19 cellular contexts compared by ENCODE assay signal in genomic region chr3:114860526-114860925, GRCh38.
A peak's percentile ranks its signal among the peaks of the same experiment; 100 is the strongest.
DNase-seq lines count a peak whose midpoint lies in the region; ATAC-seq and TF ChIP-seq lines count a peak whose summit lies in the region.
"Had no signal": no experiment of that assay in that cellular context is flagged by ENCODE, and none has a peak within 500 bp of the region (broad histone marks: within the 10 kb centered on the region; RNA-seq: fewer than 3 reads in every experiment).

No MANE protein-coding gene starts in this region.

- H2AFZ ChIP-seq in Loucy (ENCODE audit: low read length): no peak overlapping the region
- H2AFZ ChIP-seq: GM23338 had no signal

- peaks cover 66% of the 10 kb centered on the region for H3K4me1 ChIP-seq in Loucy (ENCODE audit: insufficient read depth, low read length, poor library complexity, severe bottlenecking)
- H3K4me1 ChIP-seq in mucosa of descending colon (ENCODE audit: low read depth): peaks cover 12% of the 10 kb centered on the region

- H3K36me3 Mint-ChIP-seq in activated CD4-positive, alpha-beta T cell treated with anti-CD3 and anti-CD28 coated beads for 36 hours (ENCODE audit: low read depth): no peaks in the 10 kb centered on the region
- H3K36me3 Mint-ChIP-seq in activated CD8-positive, alpha-beta T cell treated with anti-CD3 and anti-CD28 coated beads for 36 hours (ENCODE audit: low read depth): no peaks in the 10 kb centered on the region

- peak overlapping the region; percentile 0 for H3K4me3 ChIP-seq in Loucy (ENCODE audit: low read length, poor library complexity, severe bottlenecking)
- H3K4me3 ChIP-seq in mucosa of descending colon: no peak overlapping the region
- H3K4me3 ChIP-seq: GM23338, HAP-1 had no signal

- DNase-seq in activated CD4-positive, alpha-beta T cell treated with anti-CD3 and anti-CD28 coated beads for 36 hours: no peak
- DNase-seq in activated CD4-positive, alpha-beta T cell treated with anti-CD3 and anti-CD28 coated beads, Interleukin-2, amount 50 U/mL, for 4 hours: no peak
- no peak for DNase-seq in activated CD8-positive, alpha-beta T cell treated with anti-CD3 and anti-CD28 coated beads for 36 hours
- no peak for DNase-seq in mucosa of descending colon
- DNase-seq in GM10248 (ENCODE audit: extremely low spot score): no peak
- no peak for DNase-seq in DMS79 treated with DMSO at 0.1 percent for 48 hours (lab: John Stamatoyannopoulos, UW)
- no peak for DNase-seq in NCI-H1436 (lab: John Stamatoyannopoulos, UW)
- DNase-seq: Calu3; CD8-positive, alpha-beta memory T cell; DMS79; KG1; NCI-H1417; NCI-H1930; NCI-H2227 treated with DMSO at 0.1 percent for 48 hours; NCI-H510A had no signal

- H3K9me2 ChIP-seq in Loucy (replicated peaks; ENCODE audit: low read depth, low read length): no peaks in the 10 kb centered on the region

- no peaks in the 10 kb centered on the region for H3F3A ChIP-seq in Loucy (ENCODE audit: low read depth)

- no peaks in the 10 kb centered on the region for H3K9me3 ChIP-seq in Loucy (ENCODE audit: insufficient read depth, low read depth, low read length)
- no peaks in the 10 kb centered on the region for H3K9me3 ChIP-seq in mucosa of descending colon
- H3K9me3 ChIP-seq: HAP-1 had no signal

- H3K4me3 Mint-ChIP-seq in activated CD4-positive, alpha-beta T cell treated with anti-CD3 and anti-CD28 coated beads for 36 hours: no peak overlapping the region
- H3K4me3 Mint-ChIP-seq in activated CD8-positive, alpha-beta T cell treated with anti-CD3 and anti-CD28 coated beads for 36 hours: no peak overlapping the region
- H3K4me3 Mint-ChIP-seq: CD8-positive, alpha-beta memory T cell; GM23338 had no signal

- H3K27me3 Mint-ChIP-seq in activated CD4-positive, alpha-beta T cell treated with anti-CD3 and anti-CD28 coated beads for 36 hours: no peaks in the 10 kb centered on the region
- no peaks in the 10 kb centered on the region for H3K27me3 Mint-ChIP-seq in activated CD8-positive, alpha-beta T cell treated with anti-CD3 and anti-CD28 coated beads for 36 hours
- H3K27me3 Mint-ChIP-seq: CD8-positive, alpha-beta memory T cell had no signal

- CTCF ChIA-PET in activated CD4-positive, alpha-beta T cell treated with anti-CD3 and anti-CD28 coated beads for 36 hours (lab: Charles Lee): no interaction called here
- CTCF ChIA-PET in activated CD8-positive, alpha-beta T cell treated with anti-CD3 and anti-CD28 coated beads for 36 hours (lab: Charles Lee): no interaction called here
- CTCF ChIA-PET in GM10248 (lab: Yijun Ruan, JAX): no interaction called here

- ATAC-seq in activated CD4-positive, alpha-beta T cell treated with anti-CD3 and anti-CD28 coated beads for 36 hours: peak; percentile 63
- peak; percentile 51 for ATAC-seq in activated CD8-positive, alpha-beta T cell treated with anti-CD3 and anti-CD28 coated beads for 36 hours
- ATAC-seq in mucosa of descending colon: peak; percentile 25
- ATAC-seq: GM23338, Right ventricle myocardium inferior had no signal

- H4K20me1 ChIP-seq in Loucy (ENCODE audit: insufficient read depth, low read length, poor library complexity, severe bottlenecking): no peaks in the 10 kb centered on the region

- no peaks in the 10 kb centered on the region for H3K9me3 Mint-ChIP-seq in activated CD4-positive, alpha-beta T cell treated with anti-CD3 and anti-CD28 coated beads for 36 hours (ENCODE audit: low read depth)
- no peaks in the 10 kb centered on the region for H3K9me3 Mint-ChIP-seq in activated CD8-positive, alpha-beta T cell treated with anti-CD3 and anti-CD28 coated beads for 36 hours
- H3K9me3 Mint-ChIP-seq: CD8-positive, alpha-beta memory T cell; GM23338 had no signal

- peak; percentile 20 for TF ChIP-seq CTCF in Loucy (conservative IDR thresholded peaks at IDR 0.05; ENCODE audit: low read length)
- TF ChIP-seq CTCF in activated CD8-positive, alpha-beta T cell treated with anti-CD3 and anti-CD28 coated beads for 36 hours (IDR thresholded peaks at IDR 0.05): no peak
- no peak for TF ChIP-seq CTCF in mucosa of descending colon (IDR thresholded peaks at IDR 0.05)
- TF ChIP-seq CTCF in GM10248 (IDR thresholded peaks at IDR 0.05; ENCODE audit: control extremely low read depth, extremely low read depth, low read depth, missing control alignments): no peak

- intact Hi-C loops in activated CD4-positive, alpha-beta T cell treated with anti-CD3 and anti-CD28 coated beads for 36 hours (cut with DNase I, micrococcal nuclease): no loop called here
- intact Hi-C loops in activated CD8-positive, alpha-beta T cell treated with anti-CD3 and anti-CD28 coated beads for 36 hours (cut with micrococcal nuclease): no loop called here
- intact Hi-C loops in mucosa of descending colon (cut with DNase I, micrococcal nuclease): no loop called here

- peak overlapping the region; percentile 9 for H3K9ac ChIP-seq in Loucy (ENCODE audit: low read depth, low read length, poor library complexity, severe bottlenecking)

- H3K4me1 Mint-ChIP-seq in activated CD4-positive, alpha-beta T cell treated with anti-CD3 and anti-CD28 coated beads for 36 hours: peaks cover 35% of the 10 kb centered on the region
- peaks cover 34% of the 10 kb centered on the region for H3K4me1 Mint-ChIP-seq in activated CD8-positive, alpha-beta T cell treated with anti-CD3 and anti-CD28 coated beads for 36 hours (ENCODE audit: low read depth)

- no peaks in the 10 kb centered on the region for H3K79me2 ChIP-seq in Loucy (ENCODE audit: insufficient read depth, low read length)

- H3K27ac Mint-ChIP-seq in activated CD4-positive, alpha-beta T cell treated with anti-CD3 and anti-CD28 coated beads for 36 hours: no peak overlapping the region
- H3K27ac Mint-ChIP-seq in activated CD8-positive, alpha-beta T cell treated with anti-CD3 and anti-CD28 coated beads for 36 hours: no peak overlapping the region
- H3K27ac Mint-ChIP-seq: CD8-positive, alpha-beta memory T cell; GM23338 had no signal

- peak overlapping the region; percentile 21 for H3K4me2 ChIP-seq in Loucy (ENCODE audit: low read depth, low read length, poor library complexity, severe bottlenecking)
- H3K4me2 ChIP-seq: GM23338 had no signal

- H3K27me3 ChIP-seq in Loucy (ENCODE audit: insufficient read depth, low read length, poor library complexity, severe bottlenecking): no peaks in the 10 kb centered on the region

- no peaks in the 10 kb centered on the region for H3K36me3 ChIP-seq in Loucy (ENCODE audit: insufficient read depth, low read length)
- no peaks in the 10 kb centered on the region for H3K36me3 ChIP-seq in mucosa of descending colon (ENCODE audit: low read depth)
- H3K36me3 ChIP-seq: HAP-1 had no signal

- POLR2A ChIA-PET in activated CD4-positive, alpha-beta T cell treated with anti-CD3 and anti-CD28 coated beads for 36 hours (lab: Charles Lee): no interaction called here
- POLR2A ChIA-PET in activated CD8-positive, alpha-beta T cell treated with anti-CD3 and anti-CD28 coated beads for 36 hours (lab: Charles Lee): no interaction called here
- POLR2A ChIA-PET in GM10248 (lab: Yijun Ruan, JAX): no interaction called here
